In the genomic region with DNA sequence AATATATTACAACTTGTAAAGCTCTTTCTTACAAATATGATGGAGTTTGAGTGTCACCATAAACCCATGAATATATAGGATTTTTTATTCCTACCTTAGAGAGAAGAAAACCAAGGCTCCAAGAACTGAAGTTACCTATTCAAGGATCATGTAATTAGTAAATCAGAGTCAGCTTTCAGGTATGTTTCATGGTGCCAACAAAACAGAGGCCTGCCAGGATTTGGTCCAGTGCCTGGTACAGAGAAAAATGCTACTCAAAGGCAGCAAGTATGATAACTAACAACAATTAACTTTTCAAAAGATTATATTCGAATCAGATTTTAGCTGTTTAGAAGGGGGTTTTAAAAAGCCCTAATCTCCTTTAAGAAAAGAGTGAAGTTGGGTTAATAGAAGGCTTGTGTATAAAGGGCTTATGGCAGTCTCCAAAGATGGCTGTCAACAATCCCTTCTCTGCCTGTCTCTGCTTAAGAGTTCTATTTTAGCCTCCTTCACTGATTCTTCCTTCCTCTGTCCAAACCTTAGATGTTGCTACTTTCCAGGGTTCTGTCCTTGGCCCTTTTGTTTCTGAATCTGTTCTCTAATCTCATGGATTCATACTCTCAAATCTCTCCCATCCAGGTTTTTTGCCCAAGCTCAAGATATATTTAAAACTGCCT, we compare ENCODE assay signal across 19 cellular contexts.
"Had no signal": no experiment of that assay in that cellular context is flagged by ENCODE, and none has a peak within 500 bp of the region (broad histone marks: within the 10 kb centered on the region; RNA-seq: fewer than 3 reads in every experiment).

No MANE protein-coding gene starts in this region.

- ATAC-seq: foreskin keratinocyte, lower lobe of right lung, pancreas had no signal

- H3K36me3 ChIP-seq: colonic mucosa, lower lobe of right lung, pancreas, suprapubic skin, thyroid gland had no signal

- H3K9me3 ChIP-seq: colonic mucosa, lower lobe of right lung, pancreas, suprapubic skin, thyroid gland had no signal

- H3K4me3 Mint-ChIP-seq: immature natural killer cell, memory B cell, mesothelial cell of epicardium, nephron, type B pancreatic cell had no signal

- DNase-seq: colonic mucosa; dermis blood vessel endothelial cell; erythroblast; foreskin keratinocyte; immature natural killer cell; lower lobe of right lung; occipital lobe; pancreas; small intestine; stimulated activated CD4-positive, alpha-beta T cell treated with anti-CD3 and anti-CD28 coated beads, Interleukin-12 subunit alpha, Interleukin-12 subunit beta, amount 100 ng/mL, for 4 hours; stimulated activated naive CD4-positive, alpha-beta T cell; thyroid gland had no signal

- FAIRE-seq: pancreas, small intestine, urothelium cell line had no signal

- H3K27ac ChIP-seq: colonic mucosa, foreskin keratinocyte, lower lobe of right lung, pancreas, suprapubic skin, thyroid gland had no signal

- H3K9me3 Mint-ChIP-seq: immature natural killer cell, memory B cell, mesothelial cell of epicardium, nephron, type B pancreatic cell had no signal

- H3K4me3 ChIP-seq: colonic mucosa, lower lobe of right lung, pancreas, suprapubic skin, thyroid gland had no signal

- H3K27me3 ChIP-seq: colonic mucosa, foreskin keratinocyte, pancreas, suprapubic skin, thyroid gland had no signal

- H3K27ac Mint-ChIP-seq: memory B cell, mesothelial cell of epicardium, nephron, progenitor cell of endocrine pancreas, type B pancreatic cell had no signal

- H3K36me3 Mint-ChIP-seq: immature natural killer cell, memory B cell, mesothelial cell of epicardium, type B pancreatic cell had no signal

- H3K27me3 Mint-ChIP-seq: memory B cell, progenitor cell of endocrine pancreas, type B pancreatic cell had no signal

- H3K4me1 ChIP-seq: colonic mucosa, pancreas had no signal
